In the genomic region with DNA sequence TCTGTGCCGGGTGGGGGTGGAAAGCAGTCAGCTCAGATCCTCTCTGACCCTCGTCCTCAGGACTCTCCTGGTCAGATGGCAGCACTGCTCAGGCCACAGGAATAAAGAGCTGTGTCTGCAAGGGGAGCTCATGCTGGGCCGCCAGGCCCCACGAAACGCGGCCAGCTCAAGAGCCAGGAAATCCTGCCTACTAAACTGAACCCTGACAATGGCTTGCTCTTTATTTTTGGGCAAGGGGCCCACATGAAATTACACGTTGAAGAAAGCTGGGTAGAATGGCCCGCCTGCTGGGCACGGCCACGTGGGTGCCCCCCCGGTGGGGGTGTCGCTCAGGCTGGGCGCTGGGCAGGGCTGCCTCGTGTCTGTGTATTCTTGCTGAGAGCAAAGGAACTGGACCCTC, we compare ENCODE assay signal across 1 cellular context.
TF ChIP-seq lines count a peak whose summit lies in the region.

No MANE protein-coding gene starts in this region.

TF ChIP-seq in IMR-90, 13 proteins besides CTCF, POLR2A, EP300 and RAD21 (continued from another document):
- TF ChIP-seq, protein P1, sequence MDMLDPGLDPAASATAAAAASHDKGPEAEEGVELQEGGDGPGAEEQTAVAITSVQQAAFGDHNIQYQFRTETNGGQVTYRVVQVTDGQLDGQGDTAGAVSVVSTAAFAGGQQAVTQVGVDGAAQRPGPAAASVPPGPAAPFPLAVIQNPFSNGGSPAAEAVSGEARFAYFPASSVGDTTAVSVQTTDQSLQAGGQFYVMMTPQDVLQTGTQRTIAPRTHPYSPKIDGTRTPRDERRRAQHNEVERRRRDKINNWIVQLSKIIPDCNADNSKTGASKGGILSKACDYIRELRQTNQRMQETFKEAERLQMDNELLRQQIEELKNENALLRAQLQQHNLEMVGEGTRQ (IDR thresholded peaks at IDR 0.05; ENCODE audit: low read depth, low read length), result no peak
- TF ChIP-seq NFE2L2 (IDR thresholded peaks at IDR 0.05; ENCODE audit: low read depth, low read length) (no peak), CHD1 (IDR thresholded peaks at IDR 0.05; ENCODE audit: low read depth, low read length) (no peak), RCOR1 (IDR thresholded peaks at IDR 0.05; ENCODE audit: insufficient replicate concordance, low read length) (no peak), MAFK (IDR thresholded peaks at IDR 0.05; ENCODE audit: low read depth, low read length) (no peak), MAZ (IDR thresholded peaks at IDR 0.05; ENCODE audit: borderline replicate concordance, low read depth, low read length) (no peak), MXI1 (IDR thresholded peaks at IDR 0.05; ENCODE audit: borderline replicate concordance, low read depth, low read length) (no peak)
